1 cellular context compared by ENCODE assay signal in the genomic region with DNA sequence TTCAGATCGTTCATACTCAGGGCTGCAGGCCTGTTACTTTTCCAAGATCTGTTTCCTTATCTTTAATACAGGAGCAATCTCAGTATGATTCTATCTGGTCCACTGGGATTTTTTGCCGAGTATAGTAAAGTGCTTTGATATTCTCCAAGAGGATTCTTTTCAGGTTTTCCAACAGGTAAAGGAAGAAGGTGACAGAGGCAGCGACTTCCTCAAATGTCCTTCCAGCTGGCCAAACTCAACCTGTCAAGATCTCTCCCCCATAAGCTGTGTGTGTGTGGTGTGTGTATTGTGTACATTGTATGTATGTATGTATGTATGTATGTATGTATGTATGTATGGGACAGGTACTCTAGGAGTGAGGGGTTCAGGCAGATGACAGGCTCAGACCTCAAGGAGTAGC.
TF ChIP-seq lines count a peak whose summit lies in the region.

No MANE protein-coding gene starts in this region.

TF ChIP-seq in HCT116, 20 proteins besides CTCF, POLR2A, EP300 and RAD21 (continued from another document):
- TF ChIP-seq, protein P1, sequence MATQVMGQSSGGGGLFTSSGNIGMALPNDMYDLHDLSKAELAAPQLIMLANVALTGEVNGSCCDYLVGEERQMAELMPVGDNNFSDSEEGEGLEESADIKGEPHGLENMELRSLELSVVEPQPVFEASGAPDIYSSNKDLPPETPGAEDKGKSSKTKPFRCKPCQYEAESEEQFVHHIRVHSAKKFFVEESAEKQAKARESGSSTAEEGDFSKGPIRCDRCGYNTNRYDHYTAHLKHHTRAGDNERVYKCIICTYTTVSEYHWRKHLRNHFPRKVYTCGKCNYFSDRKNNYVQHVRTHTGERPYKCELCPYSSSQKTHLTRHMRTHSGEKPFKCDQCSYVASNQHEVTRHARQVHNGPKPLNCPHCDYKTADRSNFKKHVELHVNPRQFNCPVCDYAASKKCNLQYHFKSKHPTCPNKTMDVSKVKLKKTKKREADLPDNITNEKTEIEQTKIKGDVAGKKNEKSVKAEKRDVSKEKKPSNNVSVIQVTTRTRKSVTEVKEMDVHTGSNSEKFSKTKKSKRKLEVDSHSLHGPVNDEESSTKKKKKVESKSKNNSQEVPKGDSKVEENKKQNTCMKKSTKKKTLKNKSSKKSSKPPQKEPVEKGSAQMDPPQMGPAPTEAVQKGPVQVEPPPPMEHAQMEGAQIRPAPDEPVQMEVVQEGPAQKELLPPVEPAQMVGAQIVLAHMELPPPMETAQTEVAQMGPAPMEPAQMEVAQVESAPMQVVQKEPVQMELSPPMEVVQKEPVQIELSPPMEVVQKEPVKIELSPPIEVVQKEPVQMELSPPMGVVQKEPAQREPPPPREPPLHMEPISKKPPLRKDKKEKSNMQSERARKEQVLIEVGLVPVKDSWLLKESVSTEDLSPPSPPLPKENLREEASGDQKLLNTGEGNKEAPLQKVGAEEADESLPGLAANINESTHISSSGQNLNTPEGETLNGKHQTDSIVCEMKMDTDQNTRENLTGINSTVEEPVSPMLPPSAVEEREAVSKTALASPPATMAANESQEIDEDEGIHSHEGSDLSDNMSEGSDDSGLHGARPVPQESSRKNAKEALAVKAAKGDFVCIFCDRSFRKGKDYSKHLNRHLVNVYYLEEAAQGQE (IDR thresholded peaks at IDR 0.05; ENCODE audit: low read depth) = no peak
- no peak for TF ChIP-seq SRF (IDR thresholded peaks at IDR 0.05; ENCODE audit: low read depth)
- TF ChIP-seq, protein P2, sequence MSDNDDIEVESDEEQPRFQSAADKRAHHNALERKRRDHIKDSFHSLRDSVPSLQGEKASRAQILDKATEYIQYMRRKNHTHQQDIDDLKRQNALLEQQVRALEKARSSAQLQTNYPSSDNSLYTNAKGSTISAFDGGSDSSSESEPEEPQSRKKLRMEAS (IDR thresholded peaks at IDR 0.05) = no peak
- TF ChIP-seq, protein P3, sequence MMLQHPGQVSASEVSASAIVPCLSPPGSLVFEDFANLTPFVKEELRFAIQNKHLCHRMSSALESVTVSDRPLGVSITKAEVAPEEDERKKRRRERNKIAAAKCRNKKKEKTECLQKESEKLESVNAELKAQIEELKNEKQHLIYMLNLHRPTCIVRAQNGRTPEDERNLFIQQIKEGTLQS (IDR thresholded peaks at IDR 0.05) = no peak
- no peak for TF ChIP-seq FOSL1 (IDR thresholded peaks at IDR 0.05; ENCODE audit: low read depth)
- no peak for TF ChIP-seq SIN3A (IDR thresholded peaks at IDR 0.05; ENCODE audit: low read depth)
- TF ChIP-seq ZFX (IDR thresholded peaks at IDR 0.05) = no peak
- no peak for TF ChIP-seq ELF1 (IDR thresholded peaks at IDR 0.05; ENCODE audit: borderline replicate concordance, low read depth)
- TF ChIP-seq ZNF274 (IDR thresholded peaks at IDR 0.05; ENCODE audit: low read depth, low read length) = no peak
- TF ChIP-seq CEBPB (IDR thresholded peaks at IDR 0.05; ENCODE audit: low read depth) = no peak
- TF ChIP-seq EZH2 (IDR thresholded peaks at IDR 0.05) = no peak
- TF ChIP-seq EZH2phosphoT487 (IDR thresholded peaks at IDR 0.05; ENCODE audit: borderline replicate concordance) = no peak
- TF ChIP-seq EGR1 (IDR thresholded peaks at IDR 0.05; ENCODE audit: low read depth) = no peak
- TF ChIP-seq TCF7L2 (IDR thresholded peaks at IDR 0.05; ENCODE audit: borderline replicate concordance, extremely low read depth, insufficient read depth, insufficient read length) = no peak
- TF ChIP-seq JUND (IDR thresholded peaks at IDR 0.05) = no peak
